Comparison of ENCODE assay signal across 8 cellular contexts in the genomic region with DNA sequence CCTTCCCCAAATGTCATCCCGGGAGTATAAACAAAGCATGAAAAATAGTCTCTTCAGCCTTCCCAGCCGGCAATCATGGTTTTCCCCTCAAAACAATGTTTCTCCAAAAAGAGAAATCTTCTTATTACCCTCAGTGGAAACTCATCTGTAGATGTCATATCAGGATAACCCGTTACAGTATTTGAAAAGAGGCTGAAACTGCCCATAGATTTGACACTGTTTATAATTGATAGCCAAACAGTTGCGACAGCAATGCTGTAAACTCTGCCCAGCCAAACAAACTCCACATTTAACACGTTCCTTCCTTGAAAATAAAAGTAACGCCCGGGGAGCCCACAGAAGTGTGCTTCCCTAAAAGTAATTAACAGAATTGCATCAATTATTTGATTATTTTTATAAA.
DNase-seq lines count a peak whose midpoint lies in the region; ATAC-seq and TF ChIP-seq lines count a peak whose summit lies in the region.

No MANE protein-coding gene starts in this region.

- intact Hi-C loops in esophagus muscularis mucosa (cut with DNase I): loop anchor here (5.0 kb wide), 2 partner anchors 201 to 294 kb away; a partner anchor contains a TSS
- intact Hi-C loops in naive thymus-derived CD4-positive, alpha-beta T cell (cut with micrococcal nuclease): loop anchor here (1.0 to 5.0 kb wide), 6 partner anchors 66 to 1626 kb away; a partner anchor contains a TSS

- H3K27ac ChIP-seq in RWPE2 (ENCODE audit: poor library complexity, severe bottlenecking): peak overlapping the region; percentile 1
- peak overlapping the region; percentile 73 to 80 (median 78) for H3K27ac ChIP-seq in esophagus muscularis mucosa (replicated peaks in 1 of 4)
- peak overlapping the region; percentile 84 for H3K27ac ChIP-seq in naive thymus-derived CD4-positive, alpha-beta T cell (ENCODE audit: low read depth, low read length)

- peaks cover 5% of the 10 kb centered on the region for H3K4me1 ChIP-seq in RWPE2 (ENCODE audit: insufficient read depth, poor library complexity, severe bottlenecking)
- peaks cover 18 to 47% (median 42%) of the 10 kb centered on the region in 4 donors for H3K4me1 ChIP-seq in esophagus muscularis mucosa
- H3K4me1 ChIP-seq in naive thymus-derived CD4-positive, alpha-beta T cell (ENCODE audit: control insufficient read depth in 2 of 2, insufficient read depth in 2 of 2, low read length in 2 of 2): peaks cover 45 to 56% of the 10 kb centered on the region in 2 donors

- H3K27ac Mint-ChIP-seq in naive thymus-derived CD4-positive, alpha-beta T cell: peak overlapping the region; percentile 93 to 99 (median 97)

- TF ChIP-seq POLR2A in esophagus muscularis mucosa (IDR thresholded peaks at IDR 0.05; ENCODE audit: low read depth): no peak

- H3K36me3 ChIP-seq in RWPE2 (ENCODE audit: low read depth) (no peaks in the 10 kb centered on the region), esophagus muscularis mucosa (no peaks in the 10 kb centered on the region)
- H3K36me3 ChIP-seq in naive thymus-derived CD4-positive, alpha-beta T cell (ENCODE audit: control insufficient read depth in 2 of 3, insufficient read depth in 3 of 3, low read length in 3 of 3): peaks cover 0 to 4% (median 0%) of the 10 kb centered on the region in 3 experiments

- ATAC-seq in RWPE2 (ENCODE audit: low read depth): peak; percentile 6; the same call in 1 of the 3 replicates
- no peak for ATAC-seq in naive thymus-derived CD4-positive, alpha-beta T cell

- peaks cover 0 to 11% (median 0%) of the 10 kb centered on the region in 5 donors for H3K36me3 Mint-ChIP-seq in naive thymus-derived CD4-positive, alpha-beta T cell

- peak overlapping the region; percentile 98 for H3K4me3 ChIP-seq in RWPE2 (ENCODE audit: severe bottlenecking)
- peak overlapping the region; percentile 60 to 93 (median 84) for H3K4me3 ChIP-seq in esophagus muscularis mucosa
- peak overlapping the region; percentile 76 for H3K4me3 ChIP-seq in naive thymus-derived CD4-positive, alpha-beta T cell (ENCODE audit: low read length)

- TF ChIP-seq EP300 in esophagus muscularis mucosa (IDR thresholded peaks at IDR 0.05): no peak

- WGBS in esophagus muscularis mucosa: 0% methylated on average over 7 of the region's 7 CpGs

- DNase-seq in NCI-H1105 treated with DMSO at 0.1 percent for 48 hours (lab: John Stamatoyannopoulos, UW) (peak; percentile 26), NCI-H1105 (lab: John Stamatoyannopoulos, UW) (no peak), RWPE2 (ENCODE audit: low spot score) (no peak), esophagus muscularis mucosa (ENCODE audit: extremely low spot score) (no peak), T-helper 9 cell (no peak), NCI-H2227 treated with DMSO at 0.1 percent for 48 hours (lab: John Stamatoyannopoulos, UW) (no peak), NCI-H446 (lab: John Stamatoyannopoulos, UW) (no peak)
- peak in 3 of 9 donors; percentile 8 to 26 (median 18) for DNase-seq in naive thymus-derived CD4-positive, alpha-beta T cell

- peaks cover 41 to 80% (median 72%) of the 10 kb centered on the region in 7 donors for H3K4me1 Mint-ChIP-seq in naive thymus-derived CD4-positive, alpha-beta T cell

- no peak for TF ChIP-seq CTCF in RWPE2 (IDR thresholded peaks at IDR 0.05; ENCODE audit: poor library complexity, severe bottlenecking)
- TF ChIP-seq CTCF in esophagus muscularis mucosa (IDR thresholded peaks at IDR 0.05): no peak

- no peaks in the 10 kb centered on the region for H3K27me3 Mint-ChIP-seq in naive thymus-derived CD4-positive, alpha-beta T cell

- POLR2A ChIA-PET in naive thymus-derived CD4-positive, alpha-beta T cell (lab: Charles Lee): interaction anchor here (0.7 to 5.7 kb wide), 16 partner anchors 9 to 577 kb away, joined by 3 to 68 read pairs (median 4); no protein-coding TSS in a partner anchor

- peak overlapping the region; percentile 90 to 100 (median 96) for H3K4me3 Mint-ChIP-seq in naive thymus-derived CD4-positive, alpha-beta T cell

- no peaks in the 10 kb centered on the region for H3K9me3 Mint-ChIP-seq in naive thymus-derived CD4-positive, alpha-beta T cell

- H3K9me3 ChIP-seq in RWPE2 (ENCODE audit: severe bottlenecking) (no peaks in the 10 kb centered on the region), esophagus muscularis mucosa (no peaks in the 10 kb centered on the region)
- H3K9me3 ChIP-seq in naive thymus-derived CD4-positive, alpha-beta T cell (ENCODE audit: control insufficient read depth in 2 of 3, low read length in 3 of 3): no peaks in the 10 kb centered on the region

- CTCF ChIA-PET in naive thymus-derived CD4-positive, alpha-beta T cell (lab: Charles Lee): interaction anchor here (0.8 to 1.1 kb wide), 3 partner anchors 92 to 149 kb away, joined by 3 to 7 read pairs (median 5); no protein-coding TSS in a partner anchor

- H3K27me3 ChIP-seq in RWPE2 (ENCODE audit: insufficient read depth, poor library complexity, severe bottlenecking): no peaks in the 10 kb centered on the region
- H3K27me3 ChIP-seq in esophagus muscularis mucosa: no peaks in the 10 kb centered on the region
- no peaks in the 10 kb centered on the region for H3K27me3 ChIP-seq in naive thymus-derived CD4-positive, alpha-beta T cell (ENCODE audit: control insufficient read depth in 2 of 2, insufficient read depth in 2 of 2, low read length in 2 of 2)

Comparison
In these comparisons a context has a peak if more than half of its experiments do, and no peak if none do; other contexts are left out.
1. H3K27ac ChIP-seq: peak in every context shown above with its lines; median percentile 84 in naive thymus-derived CD4-positive, alpha-beta T cell; 78 in esophagus muscularis mucosa; 1 in RWPE2.